Comparison of ENCODE assay signal across 22 cellular contexts in genomic region chr9:78985084-78985738, GRCh38.
DNase-seq lines count a peak whose midpoint lies in the region; ATAC-seq, FAIRE-seq and TF ChIP-seq lines count a peak whose summit lies in the region.
"Had no signal": no experiment of that assay in that cellular context is flagged by ENCODE, and none has a peak within 500 bp of the region (broad histone marks: within the 10 kb centered on the region; RNA-seq: fewer than 3 reads in every experiment).

No MANE protein-coding gene starts in this region.

- peak overlapping the region; percentile 64; the same call in 1 of the 2 replicates for H3K18ac ChIP-seq in IMR-90 (ENCODE audit: low read depth, low read length)

- no peak overlapping the region for H3K27ac ChIP-seq in IMR-90 (ENCODE audit: insufficient read depth, low read length)
- peak overlapping the region; percentile 6; the same call in 1 of the 2 replicates for H3K27ac ChIP-seq in SJSA1
- no peak overlapping the region for H3K27ac ChIP-seq in keratinocyte (ENCODE audit: control insufficient read depth, insufficient read depth, low read length)
- H3K27ac ChIP-seq: ascending aorta, dorsolateral prefrontal cortex, heart left ventricle, neutrophil had no signal

- peak overlapping the region; percentile 54 for H2BK15ac ChIP-seq in IMR-90 (ENCODE audit: low read depth, low read length)

- 20% methylated on average over 1 of the region's 2 CpGs; no CpG with 5 or more reads in 1 of the 2 experiments for WGBS in IMR-90 (ENCODE audit: extremely low coverage in 2 of 2, insufficient read length in 1 of 2), 2 experiments

- TF ChIP-seq POLR2A in IMR-90 (IDR thresholded peaks at IDR 0.05; ENCODE audit: low read depth, low read length), result no peak

- peak overlapping the region; percentile 41 for H3K23ac ChIP-seq in IMR-90 (ENCODE audit: low read depth, low read length)

- H3K4me3 ChIP-seq in IMR-90 (ENCODE audit: insufficient read depth, low read depth, low read length), result no peak overlapping the region
- H3K4me3 ChIP-seq in SJSA1, result no peak overlapping the region
- H3K4me3 ChIP-seq in keratinocyte (ENCODE audit: control insufficient read depth in 2 of 3, extremely low read depth in 1 of 3, insufficient read depth in 2 of 3, low read depth in 1 of 3, low read length in 3 of 3), result no peak overlapping the region
- H3K4me3 ChIP-seq: ascending aorta, dorsolateral prefrontal cortex, heart left ventricle had no signal

- peak overlapping the region; percentile 95 for H2BK20ac ChIP-seq in IMR-90 (ENCODE audit: low read depth, low read length)

- H3K36me3 ChIP-seq in IMR-90 (ENCODE audit: control insufficient read depth, insufficient read depth, low read length) (no peaks in the 10 kb centered on the region), SJSA1 (no peaks in the 10 kb centered on the region), keratinocyte (ENCODE audit: control insufficient read depth in 2 of 2, extremely low read depth in 1 of 2, insufficient read depth in 2 of 2, low read length in 2 of 2) (no peaks in the 10 kb centered on the region)
- H3K36me3 ChIP-seq: ascending aorta, heart left ventricle, neutrophil had no signal

- BruUV-seq in IMR-90 (replicated peaks; lab: Mats Ljungman, UMichigan), result no TSS peak

- H3K4me2 ChIP-seq in IMR-90 (ENCODE audit: low read depth, low read length) (peak overlapping the region; percentile 83; the same call in 1 of the 2 replicates), keratinocyte (ENCODE audit: control insufficient read depth, extremely low read depth, insufficient read depth, low read depth, low read length) (peak overlapping the region; percentile 0)

- TF ChIP-seq CTCF in IMR-90 (conservative IDR thresholded peaks at IDR 0.05; ENCODE audit: low read depth, low read length) (no peak), keratinocyte (optimal IDR thresholded peaks at IDR 0.05 in 1 of 3, IDR thresholded peaks at IDR 0.05 in 1 of 3, conservative IDR thresholded peaks at IDR 0.05 in 1 of 3; ENCODE audit: extremely low read depth in 1 of 3, insufficient read depth in 2 of 3, low read length in 3 of 3) (no peak)

- peak overlapping the region in 1 of 2 experiments; percentile 83; a peak in 3 of 4 replicates for H4K8ac ChIP-seq in IMR-90 (ENCODE audit: low read depth in 2 of 2, low read length in 2 of 2)

- peak overlapping the region; percentile 95 for H2BK120ac ChIP-seq in IMR-90 (ENCODE audit: low read depth, low read length)

- no peaks in the 10 kb centered on the region for H3K27me3 ChIP-seq in IMR-90 (ENCODE audit: control insufficient read depth, insufficient read depth, low read length)
- no peaks in the 10 kb centered on the region for H3K27me3 ChIP-seq in SJSA1 (replicated peaks)
- no peaks in the 10 kb centered on the region for H3K27me3 ChIP-seq in keratinocyte (ENCODE audit: control insufficient read depth, extremely low read depth, insufficient read depth, low read length)
- H3K27me3 ChIP-seq: ascending aorta, dorsolateral prefrontal cortex, heart left ventricle, neutrophil had no signal

- FAIRE-seq in keratinocyte (lab: Jason Lieb, UNC), result peak; percentile 75
- FAIRE-seq: D721Med, GM18507 had no signal

- H3K4ac ChIP-seq in IMR-90 (ENCODE audit: low read depth, low read length), result peak overlapping the region; percentile 70

- H4K5ac ChIP-seq in IMR-90 (ENCODE audit: low read depth, low read length), result peak overlapping the region; percentile 24; the same call in 1 of the 2 replicates

- H3K4me1 ChIP-seq in IMR-90 (ENCODE audit: control insufficient read depth, insufficient read depth, low read length) (peaks cover 5% of the 10 kb centered on the region; the same call in 1 of the 2 replicates), SJSA1 (replicated peaks) (peaks cover 52% of the 10 kb centered on the region), keratinocyte (ENCODE audit: control insufficient read depth, extremely low read depth, insufficient read depth, low read length) (peaks cover 20% of the 10 kb centered on the region)
- H3K4me1 ChIP-seq: ascending aorta, heart left ventricle had no signal

- dilution Hi-C loops in IMR-90 (cut with HindIII; ENCODE audit: low sequenced_read_pairs, unreplicated experiment), result no loop called here
- dilution Hi-C loops in keratinocyte (cut with MboI; ENCODE audit: extremely low pct_ligation_motif_present, low sequenced_read_pairs), result no loop called here

- no peaks in the 10 kb centered on the region for H3K79me1 ChIP-seq in IMR-90 (ENCODE audit: low read depth in 1 of 2, low read length in 2 of 2)

- no peak for TF ChIP-seq RAD21 in IMR-90 (IDR thresholded peaks at IDR 0.05; ENCODE audit: low read length)

- H2BK5ac ChIP-seq in IMR-90 (ENCODE audit: low read depth, low read length, poor library complexity, severe bottlenecking), result peak overlapping the region; percentile 44

- in situ Hi-C loops in IMR-90 (cut with MboI; ENCODE audit: low sequenced_read_pairs), result no loop called here

- CTCF ChIA-PET in IMR-90 (lab: Yijun Ruan, JAX), result interaction anchor here (0.7 to 1.3 kb wide), 3 partner anchors 10 to 144 kb away, joined by 3 read pairs; no protein-coding TSS in a partner anchor

- H3K14ac ChIP-seq in IMR-90 (replicated peaks; ENCODE audit: low read depth, low read length), result peak overlapping the region; percentile 91

- H4K20me1 ChIP-seq in IMR-90 (ENCODE audit: insufficient read depth, low read length), result no peaks in the 10 kb centered on the region
- H4K20me1 ChIP-seq in keratinocyte (ENCODE audit: control insufficient read depth, extremely low read depth, insufficient read depth, low read length), result no peaks in the 10 kb centered on the region

- peak; percentile 37 for ATAC-seq in IMR-90 (ENCODE audit: low read depth)
- ATAC-seq: esophagus mucosa, heart left ventricle, T-helper 17 cell had no signal

- intact Hi-C loops in IMR-90 (cut with micrococcal nuclease), result no loop called here

- H3K79me2 ChIP-seq in keratinocyte (ENCODE audit: control insufficient read depth, insufficient read depth, low read length), result no peaks in the 10 kb centered on the region

- H3K56ac ChIP-seq in IMR-90 (ENCODE audit: extremely low read depth, insufficient read depth, low read length), result peak overlapping the region; percentile 66; the same call in 1 of the 2 replicates

- H3K9me3 ChIP-seq in IMR-90 (ENCODE audit: control insufficient read depth, insufficient read depth, low read length), result no peaks in the 10 kb centered on the region
- no peaks in the 10 kb centered on the region for H3K9me3 ChIP-seq in SJSA1 (replicated peaks)
- H3K9me3 ChIP-seq in keratinocyte (ENCODE audit: control insufficient read depth, low read depth, low read length), result no peaks in the 10 kb centered on the region
- H3K9me3 ChIP-seq: ascending aorta, neutrophil had no signal

- DNase-seq in AG08395 (ENCODE audit: low spot score) (peak; percentile 15), IMR-90 (peak; percentile 44), SJSA1 (ENCODE audit: low read depth in 1 of 2, low spot score in 2 of 2) (peak in 1 of 2 experiments; percentile 30), keratinocyte (ENCODE audit: low read depth, low spot score) (no peak), iPS-NIHi7 (ENCODE audit: extremely low spot score) (no peak), MV-4-11 (lab: John Stamatoyannopoulos, UW) (no peak), NCI-H2196 treated with DMSO at 0.1 percent for 48 hours (lab: John Stamatoyannopoulos, UW; ENCODE audit: unreplicated experiment) (no peak)
- no peak for DNase-seq in activated CD8-positive, alpha-beta memory T cell treated with anti-CD3 and anti-CD28 coated beads for 24 hours
- DNase-seq: activated gamma-delta T cell treated with Interleukin-2 at 50 U/mL for 16 hours; dorsolateral prefrontal cortex; heart left ventricle; islet precursor cell; midbrain; NCI-H2081 treated with DMSO at 0.1 percent for 48 hours; NK-92 treated with Interleukin-12 subunit alpha and Interleukin-12 subunit beta, amount 100 ng/mL, for 24 hours; stimulated activated CD4-positive, alpha-beta T cell treated with anti-CD3 and anti-CD28 coated beads, Interleukin-4, amount 100 ng/mL, for 4 hours; T-helper 17 cell had no signal

- H3K9ac ChIP-seq in IMR-90 (ENCODE audit: low read depth, low read length) (no peak overlapping the region), keratinocyte (ENCODE audit: control insufficient read depth, extremely low read depth, insufficient read depth, low read length) (no peak overlapping the region)

- H3K9me1 ChIP-seq in IMR-90 (ENCODE audit: insufficient read depth, low read length) (no peaks in the 10 kb centered on the region; the same call in 1 of the 2 replicates), keratinocyte (ENCODE audit: control insufficient read depth, extremely low read depth, insufficient read depth, low read length) (no peaks in the 10 kb centered on the region)

- H2AFZ ChIP-seq in IMR-90 (replicated peaks; ENCODE audit: low read length, poor library complexity), result no peak overlapping the region
- H2AFZ ChIP-seq in keratinocyte (ENCODE audit: control insufficient read depth, low read length), result no peak overlapping the region

- peak overlapping the region; percentile 7; the same call in 1 of the 2 replicates for H2AK5ac ChIP-seq in IMR-90 (ENCODE audit: low read depth, low read length)

- no peak overlapping the region for H2AK9ac ChIP-seq in IMR-90 (replicated peaks; ENCODE audit: low read depth, low read length, poor library complexity)

- POLR2A ChIA-PET in IMR-90 (lab: Charles Lee; ENCODE audit: unreplicated experiment), result no interaction called here

- peak overlapping the region; percentile 94 for H4K91ac ChIP-seq in IMR-90 (ENCODE audit: insufficient read depth, low read depth, low read length)

TF ChIP-seq in IMR-90, 13 proteins besides CTCF, POLR2A, EP300 and RAD21:
- no peak for TF ChIP-seq NFE2L2 (IDR thresholded peaks at IDR 0.05; ENCODE audit: low read depth, low read length)
- TF ChIP-seq RFX5 (IDR thresholded peaks at IDR 0.05; ENCODE audit: low read depth, low read length), result no peak
- TF ChIP-seq MAZ (IDR thresholded peaks at IDR 0.05; ENCODE audit: borderline replicate concordance, low read depth, low read length), result no peak
- TF ChIP-seq, protein P1, sequence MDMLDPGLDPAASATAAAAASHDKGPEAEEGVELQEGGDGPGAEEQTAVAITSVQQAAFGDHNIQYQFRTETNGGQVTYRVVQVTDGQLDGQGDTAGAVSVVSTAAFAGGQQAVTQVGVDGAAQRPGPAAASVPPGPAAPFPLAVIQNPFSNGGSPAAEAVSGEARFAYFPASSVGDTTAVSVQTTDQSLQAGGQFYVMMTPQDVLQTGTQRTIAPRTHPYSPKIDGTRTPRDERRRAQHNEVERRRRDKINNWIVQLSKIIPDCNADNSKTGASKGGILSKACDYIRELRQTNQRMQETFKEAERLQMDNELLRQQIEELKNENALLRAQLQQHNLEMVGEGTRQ (IDR thresholded peaks at IDR 0.05; ENCODE audit: low read depth, low read length), result no peak
- no peak for TF ChIP-seq FOS (IDR thresholded peaks at IDR 0.05; ENCODE audit: low read depth, low read length)
- TF ChIP-seq MXI1 (IDR thresholded peaks at IDR 0.05; ENCODE audit: borderline replicate concordance, low read depth, low read length), result no peak
- no peak for TF ChIP-seq RCOR1 (IDR thresholded peaks at IDR 0.05; ENCODE audit: insufficient replicate concordance, low read length)

Comparison
In these comparisons a context has a peak if more than half of its experiments do, and no peak if none do; other contexts are left out.
1. DNase-seq: peak in AG08395 (single experiment) and IMR-90 (single experiment); none in keratinocyte (single experiment), iPS-NIHi7 (single experiment), MV-4-11 (single experiment), activated CD8-positive, alpha-beta memory T cell treated with anti-CD3 and anti-CD28 coated beads for 24 hours (single experiment) and NCI-H2196 treated with DMSO at 0.1 percent for 48 hours (single experiment).